8 cellular contexts compared by ENCODE assay signal in genomic region chr1:234518083-234518482, GRCh38. TPM values are rescaled to one million over a fixed set of nuclear protein-coding genes. Genes with fewer than 3 reads are reported as not detected.
DNase-seq lines count a peak whose midpoint lies in the region; ATAC-seq and TF ChIP-seq lines count a peak whose summit lies in the region.
"Not testable (repeated sequence)": the region's sequence is repeated elsewhere in the genome, so short reads cannot be mapped to it uniquely, and the experiment has no call there.

No MANE protein-coding gene starts in this region.

- not testable (repeated sequence) for H3K36me3 ChIP-seq in BLaER1; liver (ENCODE audit: control insufficient read depth in 4 of 4, insufficient read depth in 3 of 4, low read depth in 1 of 4, low read length in 3 of 4); psoas muscle (ENCODE audit: insufficient read depth in 1 of 2, low read depth in 1 of 2); subcutaneous abdominal adipose tissue (ENCODE audit: control insufficient read depth in 5 of 5, insufficient read depth in 5 of 5, low read length in 5 of 5)

- H3K9ac ChIP-seq in BLaER1: peak overlapping the region; percentile 93
- H3K9ac ChIP-seq in liver (ENCODE audit: low read depth in 1 of 2, low read length in 2 of 2); subcutaneous abdominal adipose tissue (ENCODE audit: low read length in 5 of 5): not testable (repeated sequence)

- H3K27ac ChIP-seq in BLaER1: peak overlapping the region; percentile 99
- H3K27ac ChIP-seq in HL-60 (replicated peaks): peak overlapping the region; percentile 52
- H3K27ac ChIP-seq in liver (ENCODE audit: low read depth in 1 of 2, low read length in 2 of 2): peak overlapping the region; percentile 48 to 62
- peak overlapping the region; percentile 88 for H3K27ac ChIP-seq in psoas muscle
- H3K27ac ChIP-seq in subcutaneous abdominal adipose tissue (ENCODE audit: low read depth, low read length): peak overlapping the region; percentile 69

- not testable (repeated sequence) for H3K9me3 ChIP-seq in BLaER1; liver (ENCODE audit: control insufficient read depth in 4 of 4, low read length in 3 of 4); psoas muscle; subcutaneous abdominal adipose tissue (ENCODE audit: control insufficient read depth in 5 of 5, low read length in 5 of 5)

- H3K27me3 ChIP-seq in BLaER1; HL-60 (ENCODE audit: insufficient read depth, poor library complexity, severe bottlenecking); liver (ENCODE audit: control insufficient read depth in 4 of 4, insufficient read depth in 4 of 4, low read length in 3 of 4); psoas muscle (ENCODE audit: insufficient read depth in 3 of 3, low read length in 2 of 3); subcutaneous abdominal adipose tissue (ENCODE audit: control insufficient read depth in 5 of 5, insufficient read depth in 4 of 5, low read length in 5 of 5): not testable (repeated sequence)

- H3K36me3 Mint-ChIP-seq in activated CD4-positive, alpha-beta T cell treated with anti-CD3 and anti-CD28 coated beads for 36 hours (ENCODE audit: low read depth): not testable (repeated sequence)

- TF ChIP-seq RAD21 in liver (IDR thresholded peaks at IDR 0.05): not testable (repeated sequence)

- H3K9me3 Mint-ChIP-seq in activated CD4-positive, alpha-beta T cell treated with anti-CD3 and anti-CD28 coated beads for 36 hours (ENCODE audit: low read depth): not testable (repeated sequence)

- H3K4me1 Mint-ChIP-seq in activated CD4-positive, alpha-beta T cell treated with anti-CD3 and anti-CD28 coated beads for 36 hours: peaks cover 23% of the 10 kb centered on the region

- CTCF ChIA-PET in activated CD4-positive, alpha-beta T cell treated with anti-CD3 and anti-CD28 coated beads for 36 hours (lab: Charles Lee): interaction anchor here (0.9 to 1.3 kb wide), 4 partner anchors 12 to 586 kb away, joined by 3 to 5 read pairs (median 4); no protein-coding TSS in a partner anchor

- H3K4me1 ChIP-seq in BLaER1 (peaks cover 92% of the 10 kb centered on the region), liver (ENCODE audit: control insufficient read depth in 4 of 4, insufficient read depth in 4 of 4, low read length in 3 of 4) (peaks cover 3 to 27% (median 17%) of the 10 kb centered on the region in 4 donors), psoas muscle (peaks cover 65% of the 10 kb centered on the region), subcutaneous abdominal adipose tissue (ENCODE audit: control insufficient read depth in 5 of 5, insufficient read depth in 5 of 5, low read length in 5 of 5) (peaks cover 11 to 36% (median 30%) of the 10 kb centered on the region in 5 donors)

- POLR2A ChIA-PET in activated CD4-positive, alpha-beta T cell treated with anti-CD3 and anti-CD28 coated beads for 36 hours (lab: Charles Lee): interaction anchor here (0.7 kb wide), 1 partner anchor 24 kb away, joined by 3 read pairs; no protein-coding TSS in a partner anchor

- 0 out of 2 replicates have a peak overlapping the region, but pooled peaks have one; percentile 38 for H3K4me3 ChIP-seq in BLaER1
- H3K4me3 ChIP-seq in HL-60 (replicated peaks; ENCODE audit: insufficient read depth, low read length); NB4 (ENCODE audit: low read depth, low read length); liver (ENCODE audit: low read depth in 1 of 3, low read length in 3 of 3); psoas muscle; subcutaneous abdominal adipose tissue (ENCODE audit: low read depth in 1 of 5, low read length in 5 of 5): not testable (repeated sequence)

- H3K27ac Mint-ChIP-seq in activated CD4-positive, alpha-beta T cell treated with anti-CD3 and anti-CD28 coated beads for 36 hours: peak overlapping the region; percentile 78

- H3K27me3 Mint-ChIP-seq in activated CD4-positive, alpha-beta T cell treated with anti-CD3 and anti-CD28 coated beads for 36 hours: not testable (repeated sequence)

- TF ChIP-seq POLR2A in NB4 (IDR thresholded peaks at IDR 0.05; ENCODE audit: extremely low read depth, insufficient read length): not testable (repeated sequence)

- H3K4me3 Mint-ChIP-seq in activated CD4-positive, alpha-beta T cell treated with anti-CD3 and anti-CD28 coated beads for 36 hours: not testable (repeated sequence)

- H4K20me1 ChIP-seq in BLaER1: not testable (repeated sequence)

- intact Hi-C loops in activated CD4-positive, alpha-beta T cell treated with anti-CD3 and anti-CD28 coated beads for 36 hours (cut with DNase I, micrococcal nuclease); Right ventricle myocardium inferior (cut with DNase I): not testable (repeated sequence)
- intact Hi-C loops in psoas muscle (cut with DNase I): loop anchor here in 1 of 2 donors (5.0 kb wide), 1 partner anchor 479 kb away; no protein-coding TSS in a partner anchor

- H3K4me2 ChIP-seq in BLaER1: peak overlapping the region; percentile 82

- not testable (repeated sequence) for ATAC-seq in activated CD4-positive, alpha-beta T cell treated with anti-CD3 and anti-CD28 coated beads for 36 hours; Right ventricle myocardium inferior; psoas muscle

- not testable (repeated sequence) for TF ChIP-seq CTCF in HL-60 (IDR thresholded peaks at IDR 0.05; ENCODE audit: insufficient read depth, low read length); NB4 (IDR thresholded peaks at IDR 0.05; ENCODE audit: low read depth, low read length); liver (IDR thresholded peaks at IDR 0.05; ENCODE audit: low read depth, low read length, missing input control); psoas muscle (IDR thresholded peaks at IDR 0.05)

- WGBS in liver: 73% methylated on average over 10 of the region's 10 CpGs
- WGBS in psoas muscle, 3 donors: 75 to 83% (median 78%) methylated on average over 9 to 10 of the region's 10 CpGs

- DNase-seq in HL-60 (ENCODE audit: low read depth in 1 of 2, low spot score in 1 of 2) (peak in 1 of 2 experiments; percentile 54), NB4 (ENCODE audit: low read depth) (peak; percentile 42), Right ventricle myocardium inferior (ENCODE audit: missing footprints) (peak; percentile 79)
- not testable (repeated sequence) for DNase-seq in activated CD4-positive, alpha-beta T cell treated with anti-CD3 and anti-CD28 coated beads for 36 hours; psoas muscle

RNA-seq across cellular contexts. Expression of gene TARBP1, which starts 39.1 kb away (rescaled TPM):
- 10 to 100 TPM; 37.7 to 41.5 TPM for total RNA-seq in activated CD4-positive, alpha-beta T cell treated with anti-CD3 and anti-CD28 coated beads for 36 hours
- total RNA-seq in Right ventricle myocardium inferior (10.1 TPM), liver (10 to 100 TPM; 11.9 to 17.6 TPM), psoas muscle (10 to 100 TPM in 1 of 4 donors, 1 to 10 TPM in 3; 5.8 to 10.5 (median 9.0) TPM)
- polyA plus RNA-seq in liver (1 to 10 TPM; 4.1 to 6.4 TPM), psoas muscle (10 to 100 TPM in 1 of 3 donors, 1 to 10 TPM in 2; 5.8 to 10.4 (median 6.6) TPM)
